Comparison of ENCODE assay signal across 8 cellular contexts in the genomic region with DNA sequence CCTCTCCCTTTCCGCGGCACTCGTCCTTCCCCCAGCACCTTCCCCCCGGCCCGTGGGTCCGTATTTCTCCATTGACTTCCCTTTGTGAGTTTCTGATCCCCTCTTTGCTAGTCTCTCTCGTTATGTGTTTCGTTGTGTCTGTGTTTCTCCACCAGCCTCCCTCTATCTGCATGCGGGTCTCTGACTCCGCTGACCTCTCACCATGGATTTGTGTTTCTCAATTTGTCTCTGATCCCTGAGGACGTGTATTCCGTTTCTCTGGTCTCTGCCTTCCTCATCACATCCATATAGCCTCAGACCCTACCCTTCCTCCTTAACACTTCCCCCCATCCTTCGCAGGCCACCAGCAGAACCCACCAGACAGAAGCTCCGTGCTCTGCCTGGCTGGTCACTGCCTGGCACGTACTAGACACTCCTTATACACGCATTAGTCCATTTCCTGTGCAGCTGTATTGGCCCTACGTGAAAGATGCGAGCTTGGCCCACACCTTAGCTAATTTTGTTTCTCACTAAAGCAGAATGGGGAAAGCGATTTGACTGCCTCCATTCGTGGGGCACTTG. TPM values are rescaled to one million over a fixed set of nuclear protein-coding genes. Genes with fewer than 3 reads are reported as not detected.
A peak's percentile ranks its signal among the peaks of the same experiment; 100 is the strongest.
DNase-seq lines count a peak whose midpoint lies in the region; ATAC-seq, FAIRE-seq and TF ChIP-seq lines count a peak whose summit lies in the region.

No MANE protein-coding gene starts in this region.

- POLR2A ChIA-PET in activated CD4-positive, alpha-beta T cell treated with anti-CD3 and anti-CD28 coated beads, Interleukin-2, amount 10 ng/mL, durations not matched to agents 7 days and 5 days (lab: Charles Lee): no interaction called here
- POLR2A ChIA-PET in H1 (lab: Charles Lee; ENCODE audit: partially characterized antibody): interaction anchor here (0.6 to 8.8 kb wide), 9 partner anchors 10 to 128 kb away, joined by 3 to 72 read pairs (median 3); no protein-coding TSS in a partner anchor

- H4K91ac ChIP-seq in H1 (replicated peaks; ENCODE audit: insufficient read length, low read length): no peak overlapping the region

- H2AK5ac ChIP-seq in H1 (ENCODE audit: low read depth, low read length): peak overlapping the region; percentile 88

- no peaks in the 10 kb centered on the region for H3K9me3 ChIP-seq in Peyer's patch
- H3K9me3 ChIP-seq in H1 (ENCODE audit: insufficient read depth in 2 of 2, low read depth in 1 of 2, low read length in 1 of 2): no peaks in the 10 kb centered on the region

- H4K8ac ChIP-seq in H1 (ENCODE audit: extremely low read depth, insufficient read depth, low read length): no peak overlapping the region

- CTCF ChIA-PET in activated CD4-positive, alpha-beta T cell treated with anti-CD3 and anti-CD28 coated beads, Interleukin-2, amount 10 ng/mL, durations not matched to agents 7 days and 5 days (lab: Charles Lee): interaction anchor here (1.5 kb wide), 1 partner anchor 129 kb away, joined by 3 read pairs; no protein-coding TSS in a partner anchor
- CTCF ChIA-PET in H1 (lab: Charles Lee; ENCODE audit: partially characterized antibody): interaction anchor here (1.3 to 1.5 kb wide), 2 partner anchors 10 to 40 kb away, joined by 3 read pairs; no protein-coding TSS in a partner anchor

- TF ChIP-seq RAD21 in H1 (IDR thresholded peaks at IDR 0.05 in 1 of 2, conservative IDR thresholded peaks at IDR 0.05 in 1 of 2; ENCODE audit: low read depth in 2 of 2, low read length in 2 of 2): no peak

- WGBS in H1 (ENCODE audit: extremely low coverage in 1 of 2, insufficient coverage in 1 of 2, insufficient read length in 1 of 2, insufficient replicate concordance in 2 of 2, low coverage in 1 of 2, low lambda C conversion rate in 2 of 2, missing lambda C conversion rate in 1 of 2), 2 experiments: 25% methylated on average over 17 of the region's 20 CpGs; no CpG with 5 or more reads in 1 of the 2 experiments

- TF ChIP-seq EP300 in H1 (IDR thresholded peaks at IDR 0.05; ENCODE audit: borderline replicate concordance in 1 of 2, low read depth in 2 of 2, low read length in 2 of 2): no peak

- no peak overlapping the region for H2BK20ac ChIP-seq in H1 (ENCODE audit: low read length)

- H3K27ac Mint-ChIP-seq in activated CD4-positive, alpha-beta T cell treated with anti-CD3 and anti-CD28 coated beads, Interleukin-2, amount 10 ng/mL, durations not matched to agents 7 days and 5 days: peak overlapping the region; percentile 79
- peak overlapping the region; percentile 92 to 100 (median 96) for H3K27ac Mint-ChIP-seq in naive B cell

- ATAC-seq in naive B cell (ENCODE audit: low read depth in 2 of 2): peak; percentile 61 to 62

- peaks cover 19% of the 10 kb centered on the region for H3K36me3 Mint-ChIP-seq in activated CD4-positive, alpha-beta T cell treated with anti-CD3 and anti-CD28 coated beads, Interleukin-2, amount 10 ng/mL, durations not matched to agents 7 days and 5 days (ENCODE audit: low read depth)
- peaks cover 3 to 14% of the 10 kb centered on the region in 2 donors for H3K36me3 Mint-ChIP-seq in naive B cell

- peak overlapping the region; percentile 85 to 95 (median 89) for H3K4me3 ChIP-seq in Peyer's patch
- peak overlapping the region; percentile 66 to 97 (median 79) for H3K4me3 ChIP-seq in H1 (ENCODE audit: extremely low read depth in 1 of 4, insufficient read depth in 2 of 4, low read depth in 3 of 4, low read length in 4 of 4)

- no peak overlapping the region; the same call in 1 of the 2 replicates for H2BK5ac ChIP-seq in H1 (ENCODE audit: low read depth, low read length)

- no peaks in the 10 kb centered on the region; the same call in none of the 2 replicates for H3K79me1 ChIP-seq in H1 (ENCODE audit: low read depth, low read length)

- peaks cover 0 to 2% of the 10 kb centered on the region in 2 experiments for H4K20me1 ChIP-seq in H1 (replicated peaks in 1 of 2; ENCODE audit: control insufficient read depth in 1 of 2, insufficient read depth in 2 of 2, low read length in 2 of 2)

- DNase-seq in activated CD4-positive, alpha-beta T cell treated with anti-CD3 and anti-CD28 coated beads, Interleukin-2, amount 10 ng/mL, durations not matched to agents 7 days and 5 days: no peak
- DNase-seq in activated CD4-positive, alpha-beta T cell treated with anti-CD3 and anti-CD28 coated beads, Interleukin-2, amount 50 U/mL, for 48 hours: no peak
- DNase-seq in Peyer's patch (peak in 1 of 3 donors; percentile 28), H1 (ENCODE audit: low read depth in 1 of 2, low spot score in 2 of 2) (no peak), naive B cell (peak; percentile 71), iPS-NIHi11 (ENCODE audit: low spot score) (no peak), GM20000 (ENCODE audit: low spot score) (no peak), NCI-H2227 (lab: John Stamatoyannopoulos, UW; ENCODE audit: unreplicated experiment) (no peak)

- peaks cover 9% of the 10 kb centered on the region for H3K23me2 ChIP-seq in H1 (ENCODE audit: low read depth, low read length)

- no peak overlapping the region for H2BK120ac ChIP-seq in H1 (replicated peaks; ENCODE audit: low read depth, low read length)

- peak overlapping the region; percentile 6 for H2AFZ ChIP-seq in H1 (ENCODE audit: low read length)

- H2BK12ac ChIP-seq in H1 (ENCODE audit: low read depth, low read length): no peak overlapping the region

- TF ChIP-seq POLR2A in Peyer's patch (IDR thresholded peaks at IDR 0.05) (no peak), H1 (IDR thresholded peaks at IDR 0.05; ENCODE audit: control extremely low read depth in 1 of 2, low read depth in 2 of 2, low read length in 2 of 2) (no peak)

- no peak overlapping the region for H3K14ac ChIP-seq in H1 (ENCODE audit: insufficient read length)

- no peak overlapping the region for H3K4ac ChIP-seq in H1 (replicated peaks; ENCODE audit: insufficient read length, low read depth, low read length)

- peak overlapping the region; percentile 88 for H3K4me3 Mint-ChIP-seq in activated CD4-positive, alpha-beta T cell treated with anti-CD3 and anti-CD28 coated beads, Interleukin-2, amount 10 ng/mL, durations not matched to agents 7 days and 5 days
- H3K4me3 Mint-ChIP-seq in naive B cell: peak overlapping the region; percentile 87 to 98 (median 92)

- H3K4me1 ChIP-seq in Peyer's patch: peaks cover 0 to 21% (median 0%) of the 10 kb centered on the region in 4 donors
- H3K4me1 ChIP-seq in H1 (replicated peaks in 1 of 4; ENCODE audit: control insufficient read depth in 3 of 4, insufficient read depth in 4 of 4, low read length in 3 of 4): peaks cover 0 to 3% (median 2%) of the 10 kb centered on the region in 4 experiments; a peak in 3 of 7 replicates

- H3K36me3 ChIP-seq in Peyer's patch (peaks cover 0 to 12% (median 0%) of the 10 kb centered on the region in 3 donors), H1 (ENCODE audit: control insufficient read depth in 2 of 4, insufficient read depth in 4 of 4, low read length in 3 of 4) (peaks cover 0 to 10% (median 4%) of the 10 kb centered on the region in 4 experiments; a peak in 4 of 8 replicates)

- peaks cover 0 to 4% of the 10 kb centered on the region in 2 experiments; a peak in 1 of 4 replicates for H3K79me2 ChIP-seq in H1 (ENCODE audit: control insufficient read depth in 1 of 2, insufficient read depth in 2 of 2, low read length in 2 of 2)

- no peak for TF ChIP-seq CTCF in Peyer's patch (IDR thresholded peaks at IDR 0.05)
- TF ChIP-seq CTCF in H1 (IDR thresholded peaks at IDR 0.05; ENCODE audit: control extremely low read depth in 1 of 3, insufficient read depth in 1 of 3, low read depth in 1 of 3, low read length in 3 of 3): no peak
- no peak for TF ChIP-seq CTCF in GM20000 (IDR thresholded peaks at IDR 0.05; ENCODE audit: extremely low read depth, missing control alignments)

- H4K5ac ChIP-seq in H1 (ENCODE audit: insufficient read length, low read depth, low read length): no peak overlapping the region

- H3K9ac ChIP-seq in H1 (replicated peaks in 1 of 4; ENCODE audit: extremely low read depth in 1 of 4, low read depth in 3 of 4, low read length in 3 of 4): peak overlapping the region in 3 of 4 experiments; percentile 86 to 88 (median 87); a peak in 6 of 7 replicates

- H3K4me2 ChIP-seq in H1 (ENCODE audit: insufficient read depth in 1 of 2, low read depth in 2 of 2, low read length in 2 of 2): peak overlapping the region; percentile 91 to 100

- H3K56ac ChIP-seq in H1 (replicated peaks; ENCODE audit: insufficient read length, low read depth, low read length): no peak overlapping the region

- H3K9me3 Mint-ChIP-seq in activated CD4-positive, alpha-beta T cell treated with anti-CD3 and anti-CD28 coated beads, Interleukin-2, amount 10 ng/mL, durations not matched to agents 7 days and 5 days: no peaks in the 10 kb centered on the region
- H3K9me3 Mint-ChIP-seq in naive B cell: no peaks in the 10 kb centered on the region

- H3K27ac ChIP-seq in Peyer's patch: peak overlapping the region; percentile 85 to 94 (median 86)
- 0 out of 2 replicates have a peak overlapping the region, but pooled peaks have one; percentile 68 for H3K27ac ChIP-seq in H1 (ENCODE audit: low read depth, low read length)

- no peak overlapping the region for H3K23ac ChIP-seq in H1 (ENCODE audit: insufficient read length)

- no peaks in the 10 kb centered on the region for H3K27me3 Mint-ChIP-seq in activated CD4-positive, alpha-beta T cell treated with anti-CD3 and anti-CD28 coated beads, Interleukin-2, amount 10 ng/mL, durations not matched to agents 7 days and 5 days
- no peaks in the 10 kb centered on the region for H3K27me3 Mint-ChIP-seq in naive B cell

- H3K18ac ChIP-seq in H1 (ENCODE audit: extremely low read depth, low read length): no peak overlapping the region

- no peak for FAIRE-seq in H1 (lab: Jason Lieb, UNC)

- peaks cover 31% of the 10 kb centered on the region for H3K4me1 Mint-ChIP-seq in activated CD4-positive, alpha-beta T cell treated with anti-CD3 and anti-CD28 coated beads, Interleukin-2, amount 10 ng/mL, durations not matched to agents 7 days and 5 days
- peaks cover 34 to 43% (median 40%) of the 10 kb centered on the region in 3 donors for H3K4me1 Mint-ChIP-seq in naive B cell

- H2BK15ac ChIP-seq in H1 (ENCODE audit: low read length): no peak overlapping the region

- H3K27me3 ChIP-seq in Peyer's patch: no peaks in the 10 kb centered on the region
- H3K27me3 ChIP-seq in H1 (replicated peaks in 1 of 4; ENCODE audit: control insufficient read depth in 3 of 4, extremely low read depth in 1 of 4, insufficient read depth in 3 of 4, low read length in 3 of 4): peaks cover 0 to 2% (median 0%) of the 10 kb centered on the region in 4 experiments; a peak in 2 of 7 replicates

RNA-seq across cellular contexts. Expression of a gene that starts 0.6 kb away (rescaled TPM):
- total RNA-seq in activated CD4-positive, alpha-beta T cell treated with anti-CD3 and anti-CD28 coated beads, Interleukin-2, amount 10 ng/mL, durations not matched to agents 7 days and 5 days: 10 to 100 TPM; 20.3 to 20.5 TPM
- total RNA-seq in Peyer's patch: 10 to 100 TPM; 12.6 to 29.8 (median 21.9) TPM
- 17.3 and 18.7 TPM in 2 replicates for total RNA-seq in H1 (2021; fragmentation: NEBNext Ultra II Directional; extraction: Animal tissue kit (Norgen Biotek cat#: 25700))
- polyA plus RNA-seq in H1 (2011; rRNA removed): 31.9 and 38.1 TPM in 2 replicates
- 20.5 TPM for polyA plus RNA-seq in H1 (2011; cell fraction: cytosol; rRNA removed)
- 31.9 TPM for polyA plus RNA-seq in H1 (2011; cell fraction: nucleus; rRNA removed)
- 11.0 to 19.8 TPM (median 17.2 TPM) in 4 replicates for polyA plus RNA-seq in H1 (2012, experiment 1 of 2)
- polyA plus RNA-seq in H1 (2012, experiment 2 of 2): 15.4 TPM
- 18.9 TPM for polyA plus RNA-seq in H1 (2013, experiment 1 of 2)
- polyA plus RNA-seq in H1 (2013, experiment 2 of 2): 18.5 TPM
- 8.7 and 14.8 TPM in 2 replicates for polyA minus RNA-seq in H1 (2011; rRNA and poly(A)+ RNA removed)
- 12.3 TPM for polyA minus RNA-seq in H1 (2011; cell fraction: cytosol; rRNA and poly(A)+ RNA removed)
- polyA minus RNA-seq in H1 (2011; cell fraction: nucleus; rRNA and poly(A)+ RNA removed): 21.8 TPM
- polyA plus RNA-seq in naive B cell (ENCODE audit: low read depth in 6 of 6): 10 to 100 TPM; 22.7 to 29.6 (median 27.5) TPM

RNA-seq across cellular contexts. Expression of a gene that starts 8.5 kb away (rescaled TPM):
- 100 to 1,000 TPM in 1 of 2 experiments, 10 to 100 TPM in 1; 94.0 to 105 TPM for total RNA-seq in activated CD4-positive, alpha-beta T cell treated with anti-CD3 and anti-CD28 coated beads, Interleukin-2, amount 10 ng/mL, durations not matched to agents 7 days and 5 days
- total RNA-seq in Peyer's patch: 10 to 100 TPM; 39.6 to 65.6 (median 52.5) TPM
- 156 and 160 TPM in 2 replicates for total RNA-seq in H1 (2021; fragmentation: NEBNext Ultra II Directional; extraction: Animal tissue kit (Norgen Biotek cat#: 25700))
- polyA plus RNA-seq in H1 (2011; rRNA removed) (130 and 141 TPM in 2 replicates), naive B cell (ENCODE audit: low read depth in 6 of 6) (100 to 1,000 TPM in 3 of 6 donors, 10 to 100 TPM in 3; 86.8 to 108 (median 99.4) TPM)
- 185 TPM for polyA plus RNA-seq in H1 (2011; cell fraction: cytosol; rRNA removed)
- polyA plus RNA-seq in H1 (2011; cell fraction: nucleus; rRNA removed): 119 TPM
- polyA plus RNA-seq in H1 (2012, experiment 1 of 2): 124 to 218 TPM (median 205 TPM) in 4 replicates
- 162 TPM for polyA plus RNA-seq in H1 (2012, experiment 2 of 2)
- 141 TPM for polyA plus RNA-seq in H1 (2013, experiment 1 of 2)
- 178 TPM for polyA plus RNA-seq in H1 (2013, experiment 2 of 2)
- 187 and 190 TPM in 2 replicates for polyA minus RNA-seq in H1 (2011; rRNA and poly(A)+ RNA removed)
- 74.6 TPM for polyA minus RNA-seq in H1 (2011; cell fraction: cytosol; rRNA and poly(A)+ RNA removed)
- polyA minus RNA-seq in H1 (2011; cell fraction: nucleus; rRNA and poly(A)+ RNA removed): 46.5 TPM

RNA-seq across cellular contexts. Expression of a gene that starts 46.2 kb away (rescaled TPM):
- 100 to 1,000 TPM; 102 to 120 TPM for total RNA-seq in activated CD4-positive, alpha-beta T cell treated with anti-CD3 and anti-CD28 coated beads, Interleukin-2, amount 10 ng/mL, durations not matched to agents 7 days and 5 days
- total RNA-seq in Peyer's patch: 100 to 1,000 TPM in 3 of 4 donors, 10 to 100 TPM in 1; 77.1 to 205 (median 177) TPM
- total RNA-seq in H1 (2021; fragmentation: NEBNext Ultra II Directional; extraction: Animal tissue kit (Norgen Biotek cat#: 25700)): 69.8 and 75.2 TPM in 2 replicates
- polyA plus RNA-seq in H1 (2011; rRNA removed): 49.9 and 91.8 TPM in 2 replicates
- 70.5 TPM for polyA plus RNA-seq in H1 (2011; cell fraction: cytosol; rRNA removed)
- polyA plus RNA-seq in H1 (2011; cell fraction: nucleus; rRNA removed): 384 TPM
- polyA plus RNA-seq in H1 (2012, experiment 1 of 2): 57.7 to 86.6 TPM (median 81.0 TPM) in 4 replicates
- polyA plus RNA-seq in H1 (2012, experiment 2 of 2): 67.9 TPM
- polyA plus RNA-seq in H1 (2013, experiment 1 of 2): 59.7 TPM
- polyA plus RNA-seq in H1 (2013, experiment 2 of 2): 54.0 TPM
- 23.4 and 37.6 TPM in 2 replicates for polyA minus RNA-seq in H1 (2011; rRNA and poly(A)+ RNA removed)
- 34.4 TPM for polyA minus RNA-seq in H1 (2011; cell fraction: cytosol; rRNA and poly(A)+ RNA removed)
- 53.4 TPM for polyA minus RNA-seq in H1 (2011; cell fraction: nucleus; rRNA and poly(A)+ RNA removed)
- polyA plus RNA-seq in naive B cell (ENCODE audit: low read depth in 6 of 6): 1 to 10 TPM; 2.9 to 6.8 (median 4.6) TPM
